ENCODE assay signal across 10 cellular contexts in the genomic region with DNA sequence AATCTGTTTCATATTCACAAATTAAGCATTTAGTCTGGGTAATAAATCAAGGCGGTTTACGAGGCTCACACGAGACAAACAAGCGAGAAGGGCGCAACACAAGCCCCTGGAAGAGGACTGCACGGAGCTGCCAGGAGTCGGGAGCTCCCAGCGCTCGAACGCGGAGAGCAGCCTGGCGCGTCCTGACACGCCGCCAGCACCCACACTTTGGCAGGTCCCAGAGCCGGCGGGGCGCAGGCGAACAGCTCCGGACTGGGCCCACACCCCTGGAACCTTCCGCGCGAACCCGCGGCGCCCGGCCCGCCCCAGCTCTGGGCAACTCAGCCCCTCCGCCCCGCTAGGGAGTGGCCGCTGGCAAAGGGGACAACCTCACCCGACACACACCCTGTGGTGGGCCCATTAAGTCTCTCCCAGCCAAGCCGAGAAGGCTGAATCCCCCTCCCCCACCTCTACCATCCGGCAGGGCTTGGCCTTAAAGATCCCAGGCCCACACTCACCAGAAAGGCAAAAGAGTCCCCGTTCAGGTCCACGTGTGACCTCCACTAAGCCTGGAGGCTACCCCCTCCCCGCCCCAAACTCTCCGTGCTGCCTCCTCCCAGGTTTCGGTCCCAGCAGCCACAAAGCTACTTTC. TPM values are rescaled to one million over a fixed set of nuclear protein-coding genes. Genes with fewer than 3 reads are reported as not detected.
DNase-seq lines count a peak whose midpoint lies in the region; ATAC-seq and TF ChIP-seq lines count a peak whose summit lies in the region.
"Had no signal": no experiment of that assay in that cellular context is flagged by ENCODE, and none has a peak within 500 bp of the region (broad histone marks: within the 10 kb centered on the region; RNA-seq: fewer than 3 reads in every experiment).

No MANE protein-coding gene starts in this region.

- no peak for ATAC-seq in activated CD4-positive, alpha-beta T cell treated with anti-CD3 and anti-CD28 coated beads for 36 hours
- ATAC-seq in left lung: peak; percentile 27
- ATAC-seq in HG02642 (IDR thresholded peaks at IDR 0.05; ENCODE audit: poor library complexity, unreplicated experiment): no peak

- intact Hi-C loops in activated CD4-positive, alpha-beta T cell treated with anti-CD3 and anti-CD28 coated beads for 36 hours (cut with DNase I, micrococcal nuclease): no loop called here
- intact Hi-C loops in left lung (cut with DNase I) (no loop called here), tibial artery (cut with DNase I; ENCODE audit: low total_unique reads) (no loop called here)

- H3K27ac ChIP-seq in brain microvascular endothelial cell (no peak overlapping the region), left lung (no peak overlapping the region), tibial artery (no peak overlapping the region)

- H3K4me3 ChIP-seq in brain microvascular endothelial cell (ENCODE audit: low read depth, low read length) (peak overlapping the region; percentile 51), left lung (peak overlapping the region in 1 of 2 donors; percentile 41), tibial artery (peak overlapping the region; percentile 51 to 60)

- H3K9me3 Mint-ChIP-seq in activated CD4-positive, alpha-beta T cell treated with anti-CD3 and anti-CD28 coated beads for 36 hours (ENCODE audit: low read depth): no peaks in the 10 kb centered on the region

- H3K4me1 Mint-ChIP-seq in activated CD4-positive, alpha-beta T cell treated with anti-CD3 and anti-CD28 coated beads for 36 hours: peaks cover 4% of the 10 kb centered on the region

- H3K27me3 Mint-ChIP-seq in activated CD4-positive, alpha-beta T cell treated with anti-CD3 and anti-CD28 coated beads for 36 hours: no peaks in the 10 kb centered on the region

- DNase-seq in activated CD4-positive, alpha-beta T cell treated with anti-CD3 and anti-CD28 coated beads for 36 hours: no peak
- no peak for DNase-seq in activated CD4-positive, alpha-beta T cell treated with anti-CD3 and anti-CD28 coated beads, Interleukin-2, amount 50 U/mL, for 48 hours
- DNase-seq in brain microvascular endothelial cell: no peak
- peak in 1 of 2 donors; percentile 73 for DNase-seq in left lung
- no peak for DNase-seq in tibial artery
- no peak for DNase-seq in amniotic stem cell (lab: John Stamatoyannopoulos, UW)
- DNase-seq in KG1 (lab: John Stamatoyannopoulos, UW): no peak
- DNase-seq: AML-193, Kasumi-1 had no signal

- H3K36me3 Mint-ChIP-seq in activated CD4-positive, alpha-beta T cell treated with anti-CD3 and anti-CD28 coated beads for 36 hours (ENCODE audit: low read depth): peaks cover 5% of the 10 kb centered on the region

- peak overlapping the region; percentile 32 for H3K4me3 Mint-ChIP-seq in activated CD4-positive, alpha-beta T cell treated with anti-CD3 and anti-CD28 coated beads for 36 hours

- POLR2A ChIA-PET in activated CD4-positive, alpha-beta T cell treated with anti-CD3 and anti-CD28 coated beads for 36 hours (lab: Charles Lee): no interaction called here

- CTCF ChIA-PET in activated CD4-positive, alpha-beta T cell treated with anti-CD3 and anti-CD28 coated beads for 36 hours (lab: Charles Lee): interaction anchor here (0.6 kb wide), 1 partner anchor 43 kb away, joined by 3 read pairs; no protein-coding TSS in a partner anchor

- TF ChIP-seq CTCF in brain microvascular endothelial cell (IDR thresholded peaks at IDR 0.05; ENCODE audit: low read depth, low read length, missing control alignments) (no peak), left lung (IDR thresholded peaks at IDR 0.05) (no peak), tibial artery (IDR thresholded peaks at IDR 0.05) (no peak)

- no peaks in the 10 kb centered on the region for H3K27me3 ChIP-seq in brain microvascular endothelial cell (replicated peaks)
- H3K27me3 ChIP-seq in left lung: peaks cover 9 to 44% of the 10 kb centered on the region in 2 donors
- no peaks in the 10 kb centered on the region for H3K27me3 ChIP-seq in tibial artery

- in situ Hi-C loops in brain microvascular endothelial cell (cut with HindIII; ENCODE audit: low pct_ligation_motif_present, low sequenced_read_pairs): no loop called here

- H3K36me3 ChIP-seq in brain microvascular endothelial cell (replicated peaks): no peaks in the 10 kb centered on the region
- no peaks in the 10 kb centered on the region for H3K36me3 ChIP-seq in left lung
- H3K36me3 ChIP-seq in tibial artery: no peaks in the 10 kb centered on the region

- H3K9me3 ChIP-seq in left lung (no peaks in the 10 kb centered on the region), tibial artery (no peaks in the 10 kb centered on the region)

- H3K4me1 ChIP-seq in left lung (peaks cover 6 to 55% of the 10 kb centered on the region in 2 donors), tibial artery (peaks cover 0 to 34% (median 30%) of the 10 kb centered on the region in 4 donors)

- H3K27ac Mint-ChIP-seq in activated CD4-positive, alpha-beta T cell treated with anti-CD3 and anti-CD28 coated beads for 36 hours: no peak overlapping the region

RNA-seq across cellular contexts. Expression of gene BCOR, which starts 47.4 kb away (rescaled TPM):
- total RNA-seq in activated CD4-positive, alpha-beta T cell treated with anti-CD3 and anti-CD28 coated beads for 36 hours: 10 to 100 TPM; 34.7 to 51.1 TPM
- total RNA-seq in left lung: 10 to 100 TPM; 19.0 to 24.0 TPM
